ENCODE assay signal across 1 cellular context in genomic region chr2:119197529-119198266, GRCh38.
TF ChIP-seq lines count a peak whose summit lies in the region.

No MANE protein-coding gene starts in this region.

TF ChIP-seq in IMR-90, 13 proteins besides CTCF, POLR2A, EP300 and RAD21:
- TF ChIP-seq RCOR1 (IDR thresholded peaks at IDR 0.05; ENCODE audit: insufficient replicate concordance, low read length): no peak
- no peak for TF ChIP-seq ELK1 (IDR thresholded peaks at IDR 0.05; ENCODE audit: borderline replicate concordance, low read depth, low read length)
- no peak for TF ChIP-seq CHD1 (IDR thresholded peaks at IDR 0.05; ENCODE audit: low read depth, low read length)
- no peak for TF ChIP-seq RFX5 (IDR thresholded peaks at IDR 0.05; ENCODE audit: low read depth, low read length)
- no peak for TF ChIP-seq MXI1 (IDR thresholded peaks at IDR 0.05; ENCODE audit: borderline replicate concordance, low read depth, low read length)
- no peak for TF ChIP-seq CEBPB (IDR thresholded peaks at IDR 0.05; ENCODE audit: low read depth, low read length)
- no peak for TF ChIP-seq NFE2L2 (IDR thresholded peaks at IDR 0.05; ENCODE audit: low read depth, low read length)
- no peak for TF ChIP-seq BHLHE40 (IDR thresholded peaks at IDR 0.05; ENCODE audit: low read depth, low read length)
- TF ChIP-seq MAZ (IDR thresholded peaks at IDR 0.05; ENCODE audit: borderline replicate concordance, low read depth, low read length): no peak
- no peak for TF ChIP-seq FOS (IDR thresholded peaks at IDR 0.05; ENCODE audit: low read depth, low read length)
- no peak for TF ChIP-seq USF2 (IDR thresholded peaks at IDR 0.05; ENCODE audit: low read depth, low read length)
- no peak for TF ChIP-seq MAFK (IDR thresholded peaks at IDR 0.05; ENCODE audit: low read depth, low read length)
- TF ChIP-seq SMC3 (IDR thresholded peaks at IDR 0.05; ENCODE audit: low read depth, low read length): no peak
